Comparison of ENCODE assay signal across 1 cellular context in the genomic region with DNA sequence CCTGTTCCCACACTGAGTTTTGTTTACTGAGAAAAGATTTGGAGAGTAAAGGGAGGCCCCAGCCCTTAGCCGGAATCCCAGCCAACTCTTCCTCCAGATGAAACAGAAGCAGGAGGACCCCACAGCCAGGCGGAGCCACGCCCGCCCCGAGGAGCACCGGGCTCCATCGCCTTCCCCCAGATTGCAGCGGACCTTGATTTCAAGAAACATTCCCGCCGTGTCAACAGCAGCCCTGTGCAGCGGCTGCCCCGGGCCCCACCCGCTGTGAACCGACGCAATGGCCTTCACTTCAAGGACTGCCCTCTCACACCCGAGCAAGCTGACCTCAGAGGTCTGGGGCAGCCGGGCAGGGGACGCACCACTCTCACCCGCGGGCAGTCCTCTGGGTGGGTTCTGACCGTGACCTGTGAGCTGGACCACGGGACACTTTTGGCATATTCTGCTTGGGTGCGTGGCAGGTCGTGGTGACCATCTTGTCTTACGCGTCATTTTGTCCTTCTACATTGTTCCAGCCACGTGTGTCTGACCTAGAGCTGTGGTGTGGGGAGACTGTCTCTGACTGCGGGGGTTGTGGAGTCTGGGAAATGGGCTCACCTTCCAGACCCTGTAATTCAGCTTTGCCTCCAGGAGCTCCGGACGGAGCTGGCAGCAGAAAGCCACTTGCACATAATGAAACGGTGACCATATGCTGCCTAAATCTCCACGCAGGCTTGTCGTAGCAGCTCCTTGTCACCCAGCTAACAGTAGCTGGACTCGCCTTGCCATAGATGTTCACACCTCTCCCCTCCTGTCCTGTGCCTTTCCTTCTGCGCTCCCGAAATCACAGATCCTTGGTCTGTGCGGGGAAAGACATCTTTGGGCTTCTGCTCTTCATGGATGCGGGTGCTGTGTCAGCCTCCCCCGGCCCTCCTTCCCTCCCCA.
TF ChIP-seq lines count a peak whose summit lies in the region.

No MANE protein-coding gene starts in this region.

TF ChIP-seq in HepG2, 621 proteins besides CTCF, POLR2A, EP300 and RAD21 (continued from another document and continues in another):
- TF ChIP-seq AKAP8 (CRISPR knock-in tag; IDR thresholded peaks at IDR 0.05): no peak
- TF ChIP-seq HOXA9 (CRISPR knock-in tag; IDR thresholded peaks at IDR 0.05; ENCODE audit: borderline replicate concordance): no peak
- TF ChIP-seq ZNF354B (CRISPR knock-in tag; IDR thresholded peaks at IDR 0.05): no peak
- TF ChIP-seq BCL6 (CRISPR knock-in tag; IDR thresholded peaks at IDR 0.05): peak; percentile 56; the same call in 1 of the 2 replicates
- TF ChIP-seq, protein P1, sequence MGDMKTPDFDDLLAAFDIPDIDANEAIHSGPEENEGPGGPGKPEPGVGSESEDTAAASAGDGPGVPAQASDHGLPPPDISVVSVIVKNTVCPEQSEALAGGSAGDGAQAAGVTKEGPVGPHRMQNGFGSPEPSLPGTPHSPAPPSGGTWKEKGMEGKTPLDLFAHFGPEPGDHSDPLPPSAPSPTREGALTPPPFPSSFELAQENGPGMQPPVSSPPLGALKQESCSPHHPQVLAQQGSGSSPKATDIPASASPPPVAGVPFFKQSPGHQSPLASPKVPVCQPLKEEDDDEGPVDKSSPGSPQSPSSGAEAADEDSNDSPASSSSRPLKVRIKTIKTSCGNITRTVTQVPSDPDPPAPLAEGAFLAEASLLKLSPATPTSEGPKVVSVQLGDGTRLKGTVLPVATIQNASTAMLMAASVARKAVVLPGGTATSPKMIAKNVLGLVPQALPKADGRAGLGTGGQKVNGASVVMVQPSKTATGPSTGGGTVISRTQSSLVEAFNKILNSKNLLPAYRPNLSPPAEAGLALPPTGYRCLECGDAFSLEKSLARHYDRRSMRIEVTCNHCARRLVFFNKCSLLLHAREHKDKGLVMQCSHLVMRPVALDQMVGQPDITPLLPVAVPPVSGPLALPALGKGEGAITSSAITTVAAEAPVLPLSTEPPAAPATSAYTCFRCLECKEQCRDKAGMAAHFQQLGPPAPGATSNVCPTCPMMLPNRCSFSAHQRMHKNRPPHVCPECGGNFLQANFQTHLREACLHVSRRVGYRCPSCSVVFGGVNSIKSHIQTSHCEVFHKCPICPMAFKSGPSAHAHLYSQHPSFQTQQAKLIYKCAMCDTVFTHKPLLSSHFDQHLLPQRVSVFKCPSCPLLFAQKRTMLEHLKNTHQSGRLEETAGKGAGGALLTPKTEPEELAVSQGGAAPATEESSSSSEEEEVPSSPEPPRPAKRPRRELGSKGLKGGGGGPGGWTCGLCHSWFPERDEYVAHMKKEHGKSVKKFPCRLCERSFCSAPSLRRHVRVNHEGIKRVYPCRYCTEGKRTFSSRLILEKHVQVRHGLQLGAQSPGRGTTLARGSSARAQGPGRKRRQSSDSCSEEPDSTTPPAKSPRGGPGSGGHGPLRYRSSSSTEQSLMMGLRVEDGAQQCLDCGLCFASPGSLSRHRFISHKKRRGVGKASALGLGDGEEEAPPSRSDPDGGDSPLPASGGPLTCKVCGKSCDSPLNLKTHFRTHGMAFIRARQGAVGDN (CRISPR knock-in tag; IDR thresholded peaks at IDR 0.05): peak; percentile 72
- TF ChIP-seq ZNF101 (CRISPR knock-in tag; IDR thresholded peaks at IDR 0.05; ENCODE audit: borderline replicate concordance, low read depth): no peak
- peak; percentile 42; the same call in 1 of the 2 replicates for TF ChIP-seq ZNF232 (CRISPR knock-in tag; IDR thresholded peaks at IDR 0.05; ENCODE audit: borderline replicate concordance)
- no peak for TF ChIP-seq ZNF761 (CRISPR knock-in tag; conservative IDR thresholded peaks at IDR 0.05)
- TF ChIP-seq RXRB (CRISPR knock-in tag; IDR thresholded peaks at IDR 0.05; ENCODE audit: borderline replicate concordance): peak; percentile 28; the same call in 1 of the 2 replicates
- no peak for TF ChIP-seq JUNB (CRISPR knock-in tag; IDR thresholded peaks at IDR 0.05; ENCODE audit: borderline replicate concordance)
- TF ChIP-seq TP53 (CRISPR knock-in tag; conservative IDR thresholded peaks at IDR 0.05): no peak
- TF ChIP-seq PAX8 (CRISPR knock-in tag; IDR thresholded peaks at IDR 0.05; ENCODE audit: borderline replicate concordance): 0 out of 2 replicates have a peak, but pooled peaks have one; percentile 47
- no peak for TF ChIP-seq CAMTA2 (CRISPR knock-in tag; IDR thresholded peaks at IDR 0.05; ENCODE audit: borderline replicate concordance)
- TF ChIP-seq ZNF543 (CRISPR knock-in tag; IDR thresholded peaks at IDR 0.05): 0 out of 2 replicates have a peak, but pooled peaks have one; percentile 27
- TF ChIP-seq ZSCAN12 (CRISPR knock-in tag; IDR thresholded peaks at IDR 0.05): no peak
- peak; percentile 77; the same call in 1 of the 2 replicates for TF ChIP-seq ZFP41 (CRISPR knock-in tag; IDR thresholded peaks at IDR 0.05; ENCODE audit: borderline replicate concordance)
- TF ChIP-seq, protein P2, sequence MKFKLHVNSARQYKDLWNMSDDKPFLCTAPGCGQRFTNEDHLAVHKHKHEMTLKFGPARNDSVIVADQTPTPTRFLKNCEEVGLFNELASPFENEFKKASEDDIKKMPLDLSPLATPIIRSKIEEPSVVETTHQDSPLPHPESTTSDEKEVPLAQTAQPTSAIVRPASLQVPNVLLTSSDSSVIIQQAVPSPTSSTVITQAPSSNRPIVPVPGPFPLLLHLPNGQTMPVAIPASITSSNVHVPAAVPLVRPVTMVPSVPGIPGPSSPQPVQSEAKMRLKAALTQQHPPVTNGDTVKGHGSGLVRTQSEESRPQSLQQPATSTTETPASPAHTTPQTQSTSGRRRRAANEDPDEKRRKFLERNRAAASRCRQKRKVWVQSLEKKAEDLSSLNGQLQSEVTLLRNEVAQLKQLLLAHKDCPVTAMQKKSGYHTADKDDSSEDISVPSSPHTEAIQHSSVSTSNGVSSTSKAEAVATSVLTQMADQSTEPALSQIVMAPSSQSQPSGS (CRISPR knock-in tag; IDR thresholded peaks at IDR 0.05): no peak
- 0 out of 2 replicates have a peak, but pooled peaks have one; percentile 30 for TF ChIP-seq ZNF510 (CRISPR knock-in tag; IDR thresholded peaks at IDR 0.05; ENCODE audit: low read depth)
- TF ChIP-seq ZNF747 (CRISPR knock-in tag; IDR thresholded peaks at IDR 0.05; ENCODE audit: borderline replicate concordance): no peak
- TF ChIP-seq ZNF598 (CRISPR knock-in tag; IDR thresholded peaks at IDR 0.05; ENCODE audit: borderline replicate concordance): no peak
- peak; percentile 37; the same call in 1 of the 2 replicates for TF ChIP-seq FOXO1 (CRISPR knock-in tag; IDR thresholded peaks at IDR 0.05)
- peak; percentile 18; the same call in 1 of the 2 replicates for TF ChIP-seq TBX2 (CRISPR knock-in tag; IDR thresholded peaks at IDR 0.05; ENCODE audit: borderline replicate concordance)
- TF ChIP-seq JARID2 (CRISPR knock-in tag; IDR thresholded peaks at IDR 0.05; ENCODE audit: insufficient replicate concordance): no peak
- peak; percentile 46; the same call in 1 of the 2 replicates for TF ChIP-seq GABPB1 (CRISPR knock-in tag; IDR thresholded peaks at IDR 0.05)
- TF ChIP-seq FOXK1 (CRISPR knock-in tag; IDR thresholded peaks at IDR 0.05; ENCODE audit: borderline replicate concordance, low read depth): 0 out of 2 replicates have a peak, but pooled peaks have one; percentile 33
- no peak for TF ChIP-seq ZNF878 (CRISPR knock-in tag; IDR thresholded peaks at IDR 0.05)
- TF ChIP-seq, protein P3, sequence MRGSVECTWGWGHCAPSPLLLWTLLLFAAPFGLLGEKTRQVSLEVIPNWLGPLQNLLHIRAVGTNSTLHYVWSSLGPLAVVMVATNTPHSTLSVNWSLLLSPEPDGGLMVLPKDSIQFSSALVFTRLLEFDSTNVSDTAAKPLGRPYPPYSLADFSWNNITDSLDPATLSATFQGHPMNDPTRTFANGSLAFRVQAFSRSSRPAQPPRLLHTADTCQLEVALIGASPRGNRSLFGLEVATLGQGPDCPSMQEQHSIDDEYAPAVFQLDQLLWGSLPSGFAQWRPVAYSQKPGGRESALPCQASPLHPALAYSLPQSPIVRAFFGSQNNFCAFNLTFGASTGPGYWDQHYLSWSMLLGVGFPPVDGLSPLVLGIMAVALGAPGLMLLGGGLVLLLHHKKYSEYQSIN (CRISPR knock-in tag; IDR thresholded peaks at IDR 0.05; ENCODE audit: borderline replicate concordance): no peak
- no peak for TF ChIP-seq MXI1 (IDR thresholded peaks at IDR 0.05; ENCODE audit: borderline replicate concordance, low read depth, low read length)
- TF ChIP-seq TOPORS (CRISPR knock-in tag; IDR thresholded peaks at IDR 0.05): no peak
- TF ChIP-seq, protein P4, sequence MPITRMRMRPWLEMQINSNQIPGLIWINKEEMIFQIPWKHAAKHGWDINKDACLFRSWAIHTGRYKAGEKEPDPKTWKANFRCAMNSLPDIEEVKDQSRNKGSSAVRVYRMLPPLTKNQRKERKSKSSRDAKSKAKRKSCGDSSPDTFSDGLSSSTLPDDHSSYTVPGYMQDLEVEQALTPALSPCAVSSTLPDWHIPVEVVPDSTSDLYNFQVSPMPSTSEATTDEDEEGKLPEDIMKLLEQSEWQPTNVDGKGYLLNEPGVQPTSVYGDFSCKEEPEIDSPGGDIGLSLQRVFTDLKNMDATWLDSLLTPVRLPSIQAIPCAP (CRISPR knock-in tag; IDR thresholded peaks at IDR 0.05; ENCODE audit: low read depth): no peak
- no peak for TF ChIP-seq ZNF451 (CRISPR knock-in tag; IDR thresholded peaks at IDR 0.05)
- TF ChIP-seq, protein P5, sequence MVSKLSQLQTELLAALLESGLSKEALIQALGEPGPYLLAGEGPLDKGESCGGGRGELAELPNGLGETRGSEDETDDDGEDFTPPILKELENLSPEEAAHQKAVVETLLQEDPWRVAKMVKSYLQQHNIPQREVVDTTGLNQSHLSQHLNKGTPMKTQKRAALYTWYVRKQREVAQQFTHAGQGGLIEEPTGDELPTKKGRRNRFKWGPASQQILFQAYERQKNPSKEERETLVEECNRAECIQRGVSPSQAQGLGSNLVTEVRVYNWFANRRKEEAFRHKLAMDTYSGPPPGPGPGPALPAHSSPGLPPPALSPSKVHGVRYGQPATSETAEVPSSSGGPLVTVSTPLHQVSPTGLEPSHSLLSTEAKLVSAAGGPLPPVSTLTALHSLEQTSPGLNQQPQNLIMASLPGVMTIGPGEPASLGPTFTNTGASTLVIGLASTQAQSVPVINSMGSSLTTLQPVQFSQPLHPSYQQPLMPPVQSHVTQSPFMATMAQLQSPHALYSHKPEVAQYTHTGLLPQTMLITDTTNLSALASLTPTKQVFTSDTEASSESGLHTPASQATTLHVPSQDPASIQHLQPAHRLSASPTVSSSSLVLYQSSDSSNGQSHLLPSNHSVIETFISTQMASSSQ (IDR thresholded peaks at IDR 0.05; ENCODE audit: low read depth): no peak
- TF ChIP-seq, protein P5 (CRISPR knock-in tag; IDR thresholded peaks at IDR 0.05; ENCODE audit: borderline replicate concordance): 0 out of 2 replicates have a peak, but pooled peaks have one; percentile 13
- TF ChIP-seq, protein P6, sequence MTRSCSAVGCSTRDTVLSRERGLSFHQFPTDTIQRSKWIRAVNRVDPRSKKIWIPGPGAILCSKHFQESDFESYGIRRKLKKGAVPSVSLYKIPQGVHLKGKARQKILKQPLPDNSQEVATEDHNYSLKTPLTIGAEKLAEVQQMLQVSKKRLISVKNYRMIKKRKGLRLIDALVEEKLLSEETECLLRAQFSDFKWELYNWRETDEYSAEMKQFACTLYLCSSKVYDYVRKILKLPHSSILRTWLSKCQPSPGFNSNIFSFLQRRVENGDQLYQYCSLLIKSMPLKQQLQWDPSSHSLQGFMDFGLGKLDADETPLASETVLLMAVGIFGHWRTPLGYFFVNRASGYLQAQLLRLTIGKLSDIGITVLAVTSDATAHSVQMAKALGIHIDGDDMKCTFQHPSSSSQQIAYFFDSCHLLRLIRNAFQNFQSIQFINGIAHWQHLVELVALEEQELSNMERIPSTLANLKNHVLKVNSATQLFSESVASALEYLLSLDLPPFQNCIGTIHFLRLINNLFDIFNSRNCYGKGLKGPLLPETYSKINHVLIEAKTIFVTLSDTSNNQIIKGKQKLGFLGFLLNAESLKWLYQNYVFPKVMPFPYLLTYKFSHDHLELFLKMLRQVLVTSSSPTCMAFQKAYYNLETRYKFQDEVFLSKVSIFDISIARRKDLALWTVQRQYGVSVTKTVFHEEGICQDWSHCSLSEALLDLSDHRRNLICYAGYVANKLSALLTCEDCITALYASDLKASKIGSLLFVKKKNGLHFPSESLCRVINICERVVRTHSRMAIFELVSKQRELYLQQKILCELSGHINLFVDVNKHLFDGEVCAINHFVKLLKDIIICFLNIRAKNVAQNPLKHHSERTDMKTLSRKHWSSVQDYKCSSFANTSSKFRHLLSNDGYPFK (CRISPR knock-in tag; IDR thresholded peaks at IDR 0.05; ENCODE audit: borderline replicate concordance): 0 out of 2 replicates have a peak, but pooled peaks have one; percentile 14
- 0 out of 2 replicates have a peak, but pooled peaks have one; percentile 7 for TF ChIP-seq MEIS1 (CRISPR knock-in tag; IDR thresholded peaks at IDR 0.05; ENCODE audit: borderline replicate concordance)
- peak; percentile 53; the same call in 1 of the 2 replicates for TF ChIP-seq GFI1 (CRISPR knock-in tag; IDR thresholded peaks at IDR 0.05; ENCODE audit: borderline replicate concordance)
- 0 out of 2 replicates have a peak, but pooled peaks have one; percentile 20 for TF ChIP-seq ZNF839 (CRISPR knock-in tag; IDR thresholded peaks at IDR 0.05; ENCODE audit: borderline replicate concordance)
- TF ChIP-seq ZNF749 (CRISPR knock-in tag; IDR thresholded peaks at IDR 0.05; ENCODE audit: borderline replicate concordance): no peak
- TF ChIP-seq FOXA3 (CRISPR knock-in tag; IDR thresholded peaks at IDR 0.05): peak; percentile 78
- no peak; the same call in 1 of the 2 replicates for TF ChIP-seq MED1 (CRISPR knock-in tag; IDR thresholded peaks at IDR 0.05)
- TF ChIP-seq SIN3A (IDR thresholded peaks at IDR 0.05; ENCODE audit: borderline replicate concordance, low read depth, low read length): no peak; the same call in 1 of the 2 replicates
- TF ChIP-seq ZNF230 (CRISPR knock-in tag; IDR thresholded peaks at IDR 0.05): peak; percentile 68; the same call in 1 of the 2 replicates
- TF ChIP-seq, protein P7, sequence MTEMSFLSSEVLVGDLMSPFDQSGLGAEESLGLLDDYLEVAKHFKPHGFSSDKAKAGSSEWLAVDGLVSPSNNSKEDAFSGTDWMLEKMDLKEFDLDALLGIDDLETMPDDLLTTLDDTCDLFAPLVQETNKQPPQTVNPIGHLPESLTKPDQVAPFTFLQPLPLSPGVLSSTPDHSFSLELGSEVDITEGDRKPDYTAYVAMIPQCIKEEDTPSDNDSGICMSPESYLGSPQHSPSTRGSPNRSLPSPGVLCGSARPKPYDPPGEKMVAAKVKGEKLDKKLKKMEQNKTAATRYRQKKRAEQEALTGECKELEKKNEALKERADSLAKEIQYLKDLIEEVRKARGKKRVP (CRISPR knock-in tag; IDR thresholded peaks at IDR 0.05): no peak
- no peak for TF ChIP-seq ZNF337 (CRISPR knock-in tag; IDR thresholded peaks at IDR 0.05; ENCODE audit: borderline replicate concordance, low read depth)
- TF ChIP-seq SNAI1 (CRISPR knock-in tag; IDR thresholded peaks at IDR 0.05; ENCODE audit: borderline replicate concordance): peak; percentile 51; the same call in 1 of the 2 replicates
